In the genomic region with DNA sequence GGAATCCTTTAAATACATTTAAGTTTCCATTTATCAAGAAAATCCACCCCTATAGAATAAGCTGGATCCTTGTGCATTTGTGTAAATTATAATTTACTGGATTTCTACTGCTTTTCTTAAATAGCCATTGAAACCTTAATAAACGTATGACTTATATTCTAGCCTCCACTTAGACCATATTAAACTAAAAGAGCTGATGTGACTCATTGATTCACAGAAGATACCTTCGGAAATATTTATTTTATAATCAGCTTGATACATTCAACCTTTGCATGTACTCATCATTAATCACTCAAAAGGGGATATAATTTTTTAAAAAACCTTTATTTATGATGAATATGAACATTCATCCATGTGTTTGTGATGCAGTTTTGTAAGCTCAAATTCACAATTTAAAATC, we compare ENCODE assay signal across 25 cellular contexts.
A peak's percentile ranks its signal among the peaks of the same experiment; 100 is the strongest.
DNase-seq lines count a peak whose midpoint lies in the region; ATAC-seq, FAIRE-seq and TF ChIP-seq lines count a peak whose summit lies in the region.
"Had no signal": no experiment of that assay in that cellular context is flagged by ENCODE, and none has a peak within 500 bp of the region (broad histone marks: within the 10 kb centered on the region; RNA-seq: fewer than 3 reads in every experiment).

No MANE protein-coding gene starts in this region.

- H3K79me2 ChIP-seq in SK-N-SH (ENCODE audit: insufficient read depth) (no peaks in the 10 kb centered on the region), PC-3 (ENCODE audit: low read length) (no peaks in the 10 kb centered on the region)

- FAIRE-seq in frontal cortex (lab: Jason Lieb, UNC) (peak; percentile 10), pancreas (lab: Jason Lieb, UNC) (peak; percentile 65)
- FAIRE-seq: A204.1, D721Med, GM12892, H1 had no signal

- no peaks in the 10 kb centered on the region for H3K9me2 ChIP-seq in SK-N-SH
- H3K9me2 ChIP-seq in PC-3 (replicated peaks; ENCODE audit: low read length) = no peaks in the 10 kb centered on the region

- H3K36me3 ChIP-seq in SK-N-SH (replicated peaks in 1 of 2; ENCODE audit: control insufficient read depth in 1 of 2, insufficient read depth in 2 of 2, low read length in 1 of 2) (no peaks in the 10 kb centered on the region), PC-3 (ENCODE audit: low read depth, low read length) (no peaks in the 10 kb centered on the region), pancreas (no peaks in the 10 kb centered on the region)
- H3K36me3 ChIP-seq: BE2C; BLaER1 treated with 17β-estradiol and CSF1 and Interleukin-3, amounts not matched to agents 10 nM and 100 nM had no signal

- H3K9ac ChIP-seq in SK-N-SH = no peak overlapping the region
- H3K9ac ChIP-seq in PC-3 (ENCODE audit: low read length) = no peak overlapping the region
- H3K9ac ChIP-seq: BLaER1 treated with 17β-estradiol and CSF1 and Interleukin-3, amounts not matched to agents 10 nM and 100 nM; GM23248 had no signal

- no peak overlapping the region for H3K27ac Mint-ChIP-seq in activated CD8-positive, alpha-beta T cell treated with anti-CD3 and anti-CD28 coated beads, Interleukin-2, amount 10 ng/mL, durations not matched to agents 7 days and 5 days
- H3K27ac Mint-ChIP-seq: CD14-positive monocyte; CD4-positive, alpha-beta T cell; CD8-positive, alpha-beta memory T cell had no signal

- no peaks in the 10 kb centered on the region for H3K9me3 ChIP-seq in SK-N-SH
- H3K9me3 ChIP-seq in PC-3 (ENCODE audit: low read length) = no peaks in the 10 kb centered on the region
- no peaks in the 10 kb centered on the region for H3K9me3 ChIP-seq in pancreas
- H3K9me3 ChIP-seq: BE2C had no signal

- no peak for ATAC-seq in SK-N-SH treated with all-trans-retinoic acid at 6 μM for 48 hours
- peak; percentile 74 for ATAC-seq in PC-3
- ATAC-seq in pancreas = no peak
- ATAC-seq in activated CD8-positive, alpha-beta T cell treated with anti-CD3 and anti-CD28 coated beads, Interleukin-2, amount 10 ng/mL, durations not matched to agents 7 days and 5 days = no peak
- ATAC-seq in GM19324 (IDR thresholded peaks at IDR 0.05; ENCODE audit: low FRiP score, unreplicated experiment) = no peak
- no peak for ATAC-seq in HG02759 (IDR thresholded peaks at IDR 0.05; ENCODE audit: unreplicated experiment)
- ATAC-seq: HCT116 had no signal

- H3K27ac ChIP-seq in SK-N-SH (ENCODE audit: low read depth in 2 of 2, low read length in 1 of 2) (no peak overlapping the region), PC-3 (ENCODE audit: low read length) (peak overlapping the region; percentile 40), pancreas (no peak overlapping the region)
- H3K27ac ChIP-seq: 22Rv1; BLaER1 treated with 17β-estradiol and CSF1 and Interleukin-3, amounts not matched to agents 10 nM and 100 nM; GM23248 had no signal

- no peaks in the 10 kb centered on the region for H4K20me1 ChIP-seq in SK-N-SH (ENCODE audit: insufficient read depth)
- no peaks in the 10 kb centered on the region for H4K20me1 ChIP-seq in PC-3 (ENCODE audit: low read length)
- H4K20me1 ChIP-seq: BLaER1 treated with 17β-estradiol and CSF1 and Interleukin-3, amounts not matched to agents 10 nM and 100 nM had no signal

- H3K27me3 ChIP-seq in SK-N-SH (ENCODE audit: insufficient read depth) (no peaks in the 10 kb centered on the region), PC-3 (ENCODE audit: low read length) (no peaks in the 10 kb centered on the region), pancreas (no peaks in the 10 kb centered on the region)
- H3K27me3 ChIP-seq: BE2C; BLaER1 treated with 17β-estradiol and CSF1 and Interleukin-3, amounts not matched to agents 10 nM and 100 nM had no signal

- no peaks in the 10 kb centered on the region for H3K36me3 Mint-ChIP-seq in activated CD8-positive, alpha-beta T cell treated with anti-CD3 and anti-CD28 coated beads, Interleukin-2, amount 10 ng/mL, durations not matched to agents 7 days and 5 days (ENCODE audit: low read depth)
- H3K36me3 Mint-ChIP-seq: CD14-positive monocyte; CD8-positive, alpha-beta memory T cell had no signal

- no peaks in the 10 kb centered on the region for H3K27me3 Mint-ChIP-seq in activated CD8-positive, alpha-beta T cell treated with anti-CD3 and anti-CD28 coated beads, Interleukin-2, amount 10 ng/mL, durations not matched to agents 7 days and 5 days (ENCODE audit: low read depth)
- H3K27me3 Mint-ChIP-seq: CD4-positive, alpha-beta T cell had no signal

- H3K4me3 Mint-ChIP-seq in activated CD8-positive, alpha-beta T cell treated with anti-CD3 and anti-CD28 coated beads, Interleukin-2, amount 10 ng/mL, durations not matched to agents 7 days and 5 days = no peak overlapping the region
- H3K4me3 Mint-ChIP-seq: CD14-positive monocyte; CD4-positive, alpha-beta T cell; CD8-positive, alpha-beta memory T cell had no signal

- H3K4me3 ChIP-seq in SK-N-SH (ENCODE audit: low read depth in 2 of 2, low read length in 1 of 2) (no peak overlapping the region), PC-3 (ENCODE audit: low read length) (no peak overlapping the region), pancreas (no peak overlapping the region)
- H3K4me3 ChIP-seq: BLaER1 treated with 17β-estradiol and CSF1 and Interleukin-3, amounts not matched to agents 10 nM and 100 nM; GM23248 had no signal

- DNase-seq in SK-N-SH = no peak
- peak; percentile 64 for DNase-seq in PC-3
- no peak for DNase-seq in frontal cortex (ENCODE audit: low spot score in 2 of 2)
- DNase-seq in pancreas = no peak
- no peak for DNase-seq in activated CD8-positive, alpha-beta T cell treated with anti-CD3 and anti-CD28 coated beads, Interleukin-2, amount 10 ng/mL, durations not matched to agents 7 days and 5 days
- DNase-seq: AML-193; BE2C; CD4-positive, alpha-beta T cell; CD8-positive, alpha-beta memory T cell; DMS 273 treated with DMSO at 0.1 percent for 48 hours; DMS79; EL; GM23248; H7 had no signal

- 30% methylated on average over 2 of the region's 2 CpGs for WGBS in SK-N-SH (ENCODE audit: low lambda C conversion rate)
- 52 to 75% methylated on average over 2 of the region's 2 CpGs for WGBS in pancreas, 2 donors

- no peak for TF ChIP-seq RAD21 in SK-N-SH (IDR thresholded peaks at IDR 0.05; ENCODE audit: low read length)

- H3K4me2 ChIP-seq in SK-N-SH = no peak overlapping the region
- H3K4me2 ChIP-seq in PC-3 (ENCODE audit: low read length) = 0 out of 2 replicates have a peak overlapping the region, but pooled peaks have one; percentile 28
- H3K4me2 ChIP-seq: BLaER1 treated with 17β-estradiol and CSF1 and Interleukin-3, amounts not matched to agents 10 nM and 100 nM had no signal

- no peak for TF ChIP-seq CTCF in SK-N-SH (IDR thresholded peaks at IDR 0.05)
- no peak for TF ChIP-seq CTCF in PC-3 (conservative IDR thresholded peaks at IDR 0.05; ENCODE audit: low read depth, low read length)
- TF ChIP-seq CTCF in pancreas (IDR thresholded peaks at IDR 0.05) = no peak

- POLR2A ChIA-PET in SK-N-SH (lab: Yijun Ruan, JAX) = no interaction called here
- POLR2A ChIA-PET in PC-3 (lab: Charles Lee; ENCODE audit: unreplicated experiment) = interaction anchor here (0.5 kb wide), 1 partner anchor 163 kb away, joined by 4 read pairs; no protein-coding TSS in a partner anchor
- POLR2A ChIA-PET in activated CD8-positive, alpha-beta T cell treated with anti-CD3 and anti-CD28 coated beads, Interleukin-2, amount 10 ng/mL, durations not matched to agents 7 days and 5 days (lab: Charles Lee) = no interaction called here

- H3K9me3 Mint-ChIP-seq in activated CD8-positive, alpha-beta T cell treated with anti-CD3 and anti-CD28 coated beads, Interleukin-2, amount 10 ng/mL, durations not matched to agents 7 days and 5 days (ENCODE audit: insufficient read depth) = no peaks in the 10 kb centered on the region
- H3K9me3 Mint-ChIP-seq: CD4-positive, alpha-beta T cell had no signal

- no TSS peak for BruUV-seq in PC-3 (replicated peaks; lab: Mats Ljungman, UMichigan)

- no peak for TF ChIP-seq EP300 in SK-N-SH (IDR thresholded peaks at IDR 0.05; ENCODE audit: borderline replicate concordance in 1 of 2, low read depth in 1 of 2, low read length in 1 of 2)

- CTCF ChIA-PET in SK-N-SH (lab: Yijun Ruan, JAX) (no interaction called here), PC-3 (lab: Charles Lee) (no interaction called here)
- CTCF ChIA-PET in activated CD8-positive, alpha-beta T cell treated with anti-CD3 and anti-CD28 coated beads, Interleukin-2, amount 10 ng/mL, durations not matched to agents 7 days and 5 days (lab: Charles Lee) = no interaction called here

- no peaks in the 10 kb centered on the region; a peak in 1 of 4 replicates for H3K4me1 ChIP-seq in SK-N-SH (ENCODE audit: control insufficient read depth in 1 of 2, insufficient read depth in 2 of 2, low read depth in 1 of 2, low read length in 1 of 2)
- H3K4me1 ChIP-seq in PC-3 (ENCODE audit: insufficient read depth, low read length) = peaks cover 20% of the 10 kb centered on the region
- H3K4me1 ChIP-seq in pancreas = no peaks in the 10 kb centered on the region
- H3K4me1 ChIP-seq: BLaER1 treated with 17β-estradiol and CSF1 and Interleukin-3, amounts not matched to agents 10 nM and 100 nM had no signal

- intact Hi-C loops in PC-3 (cut with micrococcal nuclease) = no loop called here
- intact Hi-C loops in pancreas (cut with DNase I) = no loop called here

- no peaks in the 10 kb centered on the region for H3K4me1 Mint-ChIP-seq in activated CD8-positive, alpha-beta T cell treated with anti-CD3 and anti-CD28 coated beads, Interleukin-2, amount 10 ng/mL, durations not matched to agents 7 days and 5 days (ENCODE audit: low read depth)
- H3K4me1 Mint-ChIP-seq: CD8-positive, alpha-beta memory T cell had no signal

- H3F3A ChIP-seq in SK-N-SH (replicated peaks; ENCODE audit: insufficient read depth) (peaks cover 5% of the 10 kb centered on the region), PC-3 (ENCODE audit: low read length, unreplicated experiment) (no peaks in the 10 kb centered on the region)

- H2AFZ ChIP-seq in SK-N-SH (ENCODE audit: low read depth) (no peak overlapping the region), PC-3 (ENCODE audit: low read length) (no peak overlapping the region)
- H2AFZ ChIP-seq: GM23248 had no signal

TF ChIP-seq in SK-N-SH treated with all-trans-retinoic acid at 6 μM for 48 hours, 23 proteins besides CTCF, POLR2A, EP300 and RAD21:
- TF ChIP-seq ISL1 (CRISPR knock-in tag; IDR thresholded peaks at IDR 0.05) (0 out of 2 replicates have a peak, but pooled peaks have one; percentile 14), TOX (CRISPR knock-in tag; IDR thresholded peaks at IDR 0.05; ENCODE audit: borderline replicate concordance) (no peak)
TF ChIP-seq in SK-N-SH treated with all-trans-retinoic acid at 6 μM for 48 hours: peak in this region for 1.

TF ChIP-seq in SK-N-SH, 30 proteins besides CTCF, POLR2A, EP300 and RAD21 (continues in another document):
- TF ChIP-seq, protein P1, sequence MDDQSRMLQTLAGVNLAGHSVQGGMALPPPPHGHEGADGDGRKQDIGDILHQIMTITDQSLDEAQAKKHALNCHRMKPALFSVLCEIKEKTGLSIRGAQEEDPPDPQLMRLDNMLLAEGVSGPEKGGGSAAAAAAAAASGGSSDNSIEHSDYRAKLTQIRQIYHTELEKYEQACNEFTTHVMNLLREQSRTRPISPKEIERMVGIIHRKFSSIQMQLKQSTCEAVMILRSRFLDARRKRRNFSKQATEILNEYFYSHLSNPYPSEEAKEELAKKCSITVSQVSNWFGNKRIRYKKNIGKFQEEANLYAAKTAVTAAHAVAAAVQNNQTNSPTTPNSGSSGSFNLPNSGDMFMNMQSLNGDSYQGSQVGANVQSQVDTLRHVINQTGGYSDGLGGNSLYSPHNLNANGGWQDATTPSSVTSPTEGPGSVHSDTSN (IDR thresholded peaks at IDR 0.05) = no peak
- TF ChIP-seq ELF1 (IDR thresholded peaks at IDR 0.05) = no peak
